Comparison of ENCODE assay signal across 1 cellular context in genomic region chr6:123777554-123777953, GRCh38.
TF ChIP-seq lines count a peak whose summit lies in the region.

No MANE protein-coding gene starts in this region.

TF ChIP-seq in GM12878, 131 proteins besides CTCF, POLR2A, EP300 and RAD21 (continued from another document):
- TF ChIP-seq, protein P1, sequence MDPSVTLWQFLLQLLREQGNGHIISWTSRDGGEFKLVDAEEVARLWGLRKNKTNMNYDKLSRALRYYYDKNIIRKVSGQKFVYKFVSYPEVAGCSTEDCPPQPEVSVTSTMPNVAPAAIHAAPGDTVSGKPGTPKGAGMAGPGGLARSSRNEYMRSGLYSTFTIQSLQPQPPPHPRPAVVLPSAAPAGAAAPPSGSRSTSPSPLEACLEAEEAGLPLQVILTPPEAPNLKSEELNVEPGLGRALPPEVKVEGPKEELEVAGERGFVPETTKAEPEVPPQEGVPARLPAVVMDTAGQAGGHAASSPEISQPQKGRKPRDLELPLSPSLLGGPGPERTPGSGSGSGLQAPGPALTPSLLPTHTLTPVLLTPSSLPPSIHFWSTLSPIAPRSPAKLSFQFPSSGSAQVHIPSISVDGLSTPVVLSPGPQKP (IDR thresholded peaks at IDR 0.05; ENCODE audit: low read depth, low read length) = no peak
- TF ChIP-seq PRDM15 (CRISPR knock-in tag; IDR thresholded peaks at IDR 0.05) (no peak), BHLHE40 (IDR thresholded peaks at IDR 0.05; ENCODE audit: borderline replicate concordance in 1 of 2, low read depth in 2 of 2, low read length in 1 of 2) (no peak), NFXL1 (IDR thresholded peaks at IDR 0.05; ENCODE audit: borderline replicate concordance) (no peak), CBX3 (IDR thresholded peaks at IDR 0.05; ENCODE audit: borderline replicate concordance, low read depth) (no peak), PAX8 (IDR thresholded peaks at IDR 0.05) (no peak), ZZZ3 (IDR thresholded peaks at IDR 0.05; ENCODE audit: control insufficient read depth, insufficient read length, low read depth) (no peak), RBBP5 (conservative IDR thresholded peaks at IDR 0.05) (no peak)
- TF ChIP-seq, protein P2, sequence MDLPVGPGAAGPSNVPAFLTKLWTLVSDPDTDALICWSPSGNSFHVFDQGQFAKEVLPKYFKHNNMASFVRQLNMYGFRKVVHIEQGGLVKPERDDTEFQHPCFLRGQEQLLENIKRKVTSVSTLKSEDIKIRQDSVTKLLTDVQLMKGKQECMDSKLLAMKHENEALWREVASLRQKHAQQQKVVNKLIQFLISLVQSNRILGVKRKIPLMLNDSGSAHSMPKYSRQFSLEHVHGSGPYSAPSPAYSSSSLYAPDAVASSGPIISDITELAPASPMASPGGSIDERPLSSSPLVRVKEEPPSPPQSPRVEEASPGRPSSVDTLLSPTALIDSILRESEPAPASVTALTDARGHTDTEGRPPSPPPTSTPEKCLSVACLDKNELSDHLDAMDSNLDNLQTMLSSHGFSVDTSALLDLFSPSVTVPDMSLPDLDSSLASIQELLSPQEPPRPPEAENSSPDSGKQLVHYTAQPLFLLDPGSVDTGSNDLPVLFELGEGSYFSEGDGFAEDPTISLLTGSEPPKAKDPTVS (IDR thresholded peaks at IDR 0.05; ENCODE audit: low read depth, low read length) = no peak
